Comparison of ENCODE assay signal across 30 cellular contexts in genomic region chr1:228450200-228450599, GRCh38. TPM values are rescaled to one million over a fixed set of nuclear protein-coding genes. Genes with fewer than 3 reads are reported as not detected.
DNase-seq lines count a peak whose midpoint lies in the region; ATAC-seq, FAIRE-seq and TF ChIP-seq lines count a peak whose summit lies in the region.
"Had no signal": no experiment of that assay in that cellular context is flagged by ENCODE, and none has a peak within 500 bp of the region (broad histone marks: within the 10 kb centered on the region; RNA-seq: fewer than 3 reads in every experiment).

No MANE protein-coding gene starts in this region.

- intact Hi-C loops in posterior vena cava (cut with DNase I): no loop called here

- TF ChIP-seq CTCF in H1 (IDR thresholded peaks at IDR 0.05; ENCODE audit: control extremely low read depth in 1 of 3, insufficient read depth in 1 of 3, low read depth in 1 of 3, low read length in 3 of 3): no peak

- H4K20me1 ChIP-seq in H1 (replicated peaks in 1 of 2; ENCODE audit: control insufficient read depth in 1 of 2, insufficient read depth in 2 of 2, low read length in 2 of 2): peaks cover 0 to 9% of the 10 kb centered on the region in 2 experiments
- H4K20me1 ChIP-seq: BLaER1 had no signal

- H2BK15ac ChIP-seq in H1 (ENCODE audit: low read length): 0 out of 2 replicates have a peak overlapping the region, but pooled peaks have one; percentile 46
- no peak overlapping the region for H2BK15ac ChIP-seq in neuronal stem cell (ENCODE audit: low read length)

- H4K91ac ChIP-seq in H1 (replicated peaks; ENCODE audit: insufficient read length, low read length) (no peak overlapping the region), neuronal stem cell (ENCODE audit: low read depth, low read length, poor library complexity) (no peak overlapping the region)

- CTCF ChIA-PET in H1 (lab: Charles Lee; ENCODE audit: partially characterized antibody): interaction anchor here (0.7 to 1.2 kb wide), 3 partner anchors 9 to 51 kb away, joined by 3 to 7 read pairs (median 3); no protein-coding TSS in a partner anchor

- H3K56ac ChIP-seq in H1 (replicated peaks; ENCODE audit: insufficient read length, low read depth, low read length): no peak overlapping the region

- H3K27ac ChIP-seq in H1 (ENCODE audit: low read depth, low read length) (no peak overlapping the region), neuronal stem cell (replicated peaks; ENCODE audit: low read length) (no peak overlapping the region)
- H3K27ac ChIP-seq: BLaER1 had no signal

- H3K9ac ChIP-seq in H1 (replicated peaks in 1 of 4; ENCODE audit: extremely low read depth in 1 of 4, low read depth in 3 of 4, low read length in 3 of 4) (no peak overlapping the region), neuronal stem cell (ENCODE audit: low read depth, low read length, poor library complexity) (no peak overlapping the region)
- H3K9ac ChIP-seq: BLaER1 had no signal

- TF ChIP-seq POLR2A in H1 (IDR thresholded peaks at IDR 0.05; ENCODE audit: control extremely low read depth in 1 of 2, low read depth in 2 of 2, low read length in 2 of 2): no peak

- H2BK120ac ChIP-seq in H1 (replicated peaks; ENCODE audit: low read depth, low read length) (no peak overlapping the region), neuronal stem cell (ENCODE audit: low read depth, low read length) (no peak overlapping the region)

- POLR2A ChIA-PET in H1 (lab: Charles Lee; ENCODE audit: partially characterized antibody): interaction anchor here (0.9 to 7.8 kb wide), 3 partner anchors 7 to 14 kb away, joined by 3 to 82 read pairs (median 24); a partner anchor contains a TSS

- H3K18ac ChIP-seq in H1 (ENCODE audit: extremely low read depth, low read length) (no peak overlapping the region), neuronal stem cell (ENCODE audit: low read length) (peak overlapping the region; percentile 32)

- WGBS in H1 (ENCODE audit: extremely low coverage in 1 of 2, insufficient coverage in 1 of 2, insufficient read length in 1 of 2, insufficient replicate concordance in 2 of 2, low coverage in 1 of 2, low lambda C conversion rate in 2 of 2, missing lambda C conversion rate in 1 of 2), 2 experiments: 90% methylated on average over 11 of the region's 11 CpGs; no CpG with 5 or more reads in 1 of the 2 experiments
- no CpG with 5 or more reads among the region's 11 CpGs for whole genome bisulfite sequencing in neuronal stem cell (ENCODE audit: extremely low coverage in 2 of 2, insufficient read length in 2 of 2, insufficient replicate concordance in 1 of 2), 2 donors

- H3K79me1 ChIP-seq in H1 (ENCODE audit: low read depth, low read length) (no peaks in the 10 kb centered on the region), neuronal stem cell (ENCODE audit: low read depth, low read length) (no peaks in the 10 kb centered on the region)

- H4K8ac ChIP-seq in H1 (ENCODE audit: extremely low read depth, insufficient read depth, low read length) (no peak overlapping the region), neuronal stem cell (ENCODE audit: low read depth, low read length) (no peak overlapping the region)

- H3K4me1 ChIP-seq in H1 (replicated peaks in 1 of 4; ENCODE audit: control insufficient read depth in 3 of 4, insufficient read depth in 4 of 4, low read length in 3 of 4) (peaks cover 0 to 9% (median 2%) of the 10 kb centered on the region in 4 experiments; a peak in 5 of 7 replicates), neuronal stem cell (ENCODE audit: control insufficient read depth in 2 of 2, insufficient read depth in 1 of 2, low read depth in 1 of 2, low read length in 2 of 2) (peaks cover 2 to 6% of the 10 kb centered on the region in 2 donors)
- H3K4me1 ChIP-seq: BLaER1 had no signal

- H2BK12ac ChIP-seq in H1 (ENCODE audit: low read depth, low read length) (no peak overlapping the region), neuronal stem cell (ENCODE audit: low read length) (peak overlapping the region; percentile 17)

- no peak for ATAC-seq in GM19324 (IDR thresholded peaks at IDR 0.05; ENCODE audit: low FRiP score, unreplicated experiment)

- H2AK5ac ChIP-seq in H1 (ENCODE audit: low read depth, low read length) (no peak overlapping the region), neuronal stem cell (ENCODE audit: low read depth, low read length) (peak overlapping the region; percentile 22)

- H3K4me2 ChIP-seq in H1 (ENCODE audit: insufficient read depth in 1 of 2, low read depth in 2 of 2, low read length in 2 of 2): no peak overlapping the region
- H3K4me2 ChIP-seq in neuronal stem cell (ENCODE audit: insufficient read depth, low read length, poor library complexity, severe bottlenecking): no peak overlapping the region
- H3K4me2 ChIP-seq: BLaER1 had no signal

- peaks cover 0 to 2% (median 0%) of the 10 kb centered on the region in 4 experiments; a peak in 1 of 8 replicates for H3K36me3 ChIP-seq in H1 (ENCODE audit: control insufficient read depth in 2 of 4, insufficient read depth in 4 of 4, low read length in 3 of 4)
- H3K36me3 ChIP-seq in neuronal stem cell (replicated peaks in 1 of 2; ENCODE audit: control insufficient read depth in 2 of 2, insufficient read depth in 2 of 2, low read length in 2 of 2): peaks cover 0 to 10% of the 10 kb centered on the region in 2 donors
- H3K36me3 ChIP-seq: BLaER1 had no signal

- H3K27me3 ChIP-seq in H1 (replicated peaks in 1 of 4; ENCODE audit: control insufficient read depth in 3 of 4, extremely low read depth in 1 of 4, insufficient read depth in 3 of 4, low read length in 3 of 4) (peaks cover 2 to 35% (median 21%) of the 10 kb centered on the region in 4 experiments), neuronal stem cell (ENCODE audit: control insufficient read depth in 3 of 3, insufficient read depth in 3 of 3, low read depth in 1 of 3, low read length in 3 of 3) (peaks cover 0 to 20% (median 0%) of the 10 kb centered on the region in 3 experiments)

- H3K79me2 ChIP-seq in H1 (ENCODE audit: control insufficient read depth in 1 of 2, insufficient read depth in 2 of 2, low read length in 2 of 2): 0 out of 4 replicates have a peak, but pooled peaks cover 0 to under 1% of the 10 kb centered on the region in 2 experiments

- peaks cover 8% of the 10 kb centered on the region for H3K23me2 ChIP-seq in H1 (ENCODE audit: low read depth, low read length)

- TF ChIP-seq RAD21 in H1 (IDR thresholded peaks at IDR 0.05 in 1 of 2, conservative IDR thresholded peaks at IDR 0.05 in 1 of 2; ENCODE audit: low read depth in 2 of 2, low read length in 2 of 2): no peak

- H2AFZ ChIP-seq in H1 (ENCODE audit: low read length) (no peak overlapping the region), neuronal stem cell (ENCODE audit: low read length) (no peak overlapping the region)

- no peak for DNase-seq in H1 (ENCODE audit: low read depth in 1 of 2, low spot score in 2 of 2)
- DNase-seq in neuronal stem cell (ENCODE audit: low spot score): no peak
- DNase-seq in posterior vena cava (ENCODE audit: low spot score): peak; percentile 67
- no peak for DNase-seq in NCI-H526 (lab: John Stamatoyannopoulos, UW)
- DNase-seq in hippocampal formation (lab: John Stamatoyannopoulos, UW): no peak
- no peak for DNase-seq in activated CD4-positive, alpha-beta T cell treated with anti-CD3 and anti-CD28 coated beads, Interleukin-2, amount 50 U/mL, for 1 hour
- DNase-seq: 8988T; ACHN; BE2C; C1 segment of cervical spinal cord; CD4-positive, alpha-beta memory T cell; CD4-positive, CD25-positive, alpha-beta regulatory T cell; CD8-positive, alpha-beta memory T cell; COR-L47; DMS 273 treated with DMSO at 0.1 percent for 48 hours; DMS153; DMS53; DMS79; DND-41; EL; GDM1 had no signal

- no peak for TF ChIP-seq EP300 in H1 (IDR thresholded peaks at IDR 0.05; ENCODE audit: borderline replicate concordance in 1 of 2, low read depth in 2 of 2, low read length in 2 of 2)

- no peak overlapping the region for H2BK5ac ChIP-seq in H1 (ENCODE audit: low read depth, low read length)
- H2BK5ac ChIP-seq in neuronal stem cell (ENCODE audit: low read length): no peak overlapping the region

- no peak overlapping the region for H2BK20ac ChIP-seq in H1 (ENCODE audit: low read length)

- H3K9me3 ChIP-seq in H1 (ENCODE audit: insufficient read depth in 2 of 2, low read depth in 1 of 2, low read length in 1 of 2): no peaks in the 10 kb centered on the region
- H3K9me3 ChIP-seq in neuronal stem cell (replicated peaks in 1 of 2; ENCODE audit: control insufficient read depth in 2 of 2, insufficient read depth in 1 of 2, low read depth in 1 of 2, low read length in 2 of 2): no peaks in the 10 kb centered on the region
- H3K9me3 ChIP-seq: BE2C had no signal

- FAIRE-seq in H1 (lab: Jason Lieb, UNC): no peak
- FAIRE-seq: A204.1, GM12878, GM12892, GM18507 had no signal

- H3K4me3 ChIP-seq in H1 (ENCODE audit: extremely low read depth in 1 of 4, insufficient read depth in 2 of 4, low read depth in 3 of 4, low read length in 4 of 4): no peak overlapping the region
- H3K4me3 ChIP-seq in neuronal stem cell (ENCODE audit: low read length in 2 of 2): no peak overlapping the region
- H3K4me3 ChIP-seq: BLaER1, GM12878 had no signal

- no peak overlapping the region for H3K23ac ChIP-seq in H1 (ENCODE audit: insufficient read length)
- H3K23ac ChIP-seq in neuronal stem cell (ENCODE audit: low read depth, low read length, poor library complexity): no peak overlapping the region

- H3K4ac ChIP-seq in H1 (replicated peaks; ENCODE audit: insufficient read length, low read depth, low read length) (no peak overlapping the region), neuronal stem cell (ENCODE audit: low read length) (no peak overlapping the region)

- no peak overlapping the region for H4K5ac ChIP-seq in H1 (ENCODE audit: insufficient read length, low read depth, low read length)

- H3K14ac ChIP-seq in H1 (ENCODE audit: insufficient read length) (no peak overlapping the region), neuronal stem cell (ENCODE audit: low read length) (peak overlapping the region; percentile 2)

RNA-seq across cellular contexts. Expression of gene TRIM17, which starts 33.5 kb away (rescaled TPM):
- 2.2 and 2.3 TPM in 2 replicates for total RNA-seq in H1 (2021; fragmentation: NEBNext Ultra II Directional; extraction: Animal tissue kit (Norgen Biotek cat#: 25700))
- polyA plus RNA-seq in H1 (2011; rRNA removed): 1.0 and 1.1 TPM in 2 replicates
- polyA plus RNA-seq in H1 (2011; cell fraction: cytosol; rRNA removed): 1.0 TPM
- polyA plus RNA-seq in H1 (2011; cell fraction: nucleus; rRNA removed): 5.9 TPM
- polyA plus RNA-seq in H1 (2012, experiment 1 of 2): 1.3 to 2.3 TPM (median 1.9 TPM) in 4 replicates
- 0.63 TPM for polyA plus RNA-seq in H1 (2012, experiment 2 of 2)
- 0.97 TPM for polyA plus RNA-seq in H1 (2013, experiment 1 of 2)
- 0.75 TPM for polyA plus RNA-seq in H1 (2013, experiment 2 of 2)
- 1.00 and 1.5 TPM in 2 replicates for polyA minus RNA-seq in H1 (2011; rRNA and poly(A)+ RNA removed)
- polyA minus RNA-seq in H1 (2011; cell fraction: cytosol; rRNA and poly(A)+ RNA removed): not detected
- polyA minus RNA-seq in H1 (2011; cell fraction: nucleus; rRNA and poly(A)+ RNA removed): 3.3 TPM
- 4.1 TPM for polyA plus RNA-seq in neuronal stem cell (2013, experiment 1 of 2)
- polyA plus RNA-seq in neuronal stem cell (2013, experiment 2 of 2): 3.7 TPM
- 1 to 10 TPM in 1 of 2 donors, under 1 TPM in 1; 0.38 to 1.9 TPM for total RNA-seq in posterior vena cava
- total RNA-seq: Daoy, G401, GM12878 had no signal
- polyA plus RNA-seq: CD14-positive monocyte had no signal

RNA-seq across cellular contexts. Expression of gene RNF187, which starts 37.0 kb away (rescaled TPM):
- 111 and 113 TPM in 2 replicates for total RNA-seq in H1 (2021; fragmentation: NEBNext Ultra II Directional; extraction: Animal tissue kit (Norgen Biotek cat#: 25700))
- polyA plus RNA-seq in H1 (2011; rRNA removed): 47.0 and 75.6 TPM in 2 replicates
- 50.1 TPM for polyA plus RNA-seq in H1 (2011; cell fraction: cytosol; rRNA removed)
- polyA plus RNA-seq in H1 (2011; cell fraction: nucleus; rRNA removed): 42.7 TPM
- 50.8 to 75.3 TPM (median 67.3 TPM) in 4 replicates for polyA plus RNA-seq in H1 (2012, experiment 1 of 2)
- 58.5 TPM for polyA plus RNA-seq in H1 (2012, experiment 2 of 2)
- 30.0 TPM for polyA plus RNA-seq in H1 (2013, experiment 1 of 2)
- 30.1 TPM for polyA plus RNA-seq in H1 (2013, experiment 2 of 2)
- polyA minus RNA-seq in H1 (2011; rRNA and poly(A)+ RNA removed): 25.9 and 34.8 TPM in 2 replicates
- polyA minus RNA-seq in H1 (2011; cell fraction: cytosol; rRNA and poly(A)+ RNA removed): 39.0 TPM
- 15.2 TPM for polyA minus RNA-seq in H1 (2011; cell fraction: nucleus; rRNA and poly(A)+ RNA removed)
- 35.9 TPM for polyA plus RNA-seq in neuronal stem cell (2013, experiment 1 of 2)
- 35.7 TPM for polyA plus RNA-seq in neuronal stem cell (2013, experiment 2 of 2)
- total RNA-seq in posterior vena cava: 10 to 100 TPM; 61.6 to 64.3 TPM

RNA-seq across cellular contexts. Expression of gene TRIM11, which starts 43.6 kb away (rescaled TPM):
- total RNA-seq in H1 (2021; fragmentation: NEBNext Ultra II Directional; extraction: Animal tissue kit (Norgen Biotek cat#: 25700)): 31.3 and 32.1 TPM in 2 replicates
- polyA plus RNA-seq in H1 (2011; rRNA removed): 11.1 and 19.6 TPM in 2 replicates
- 15.2 TPM for polyA plus RNA-seq in H1 (2011; cell fraction: cytosol; rRNA removed)
- 41.2 TPM for polyA plus RNA-seq in H1 (2011; cell fraction: nucleus; rRNA removed)
- polyA plus RNA-seq in H1 (2012, experiment 1 of 2): 20.6 to 26.0 TPM (median 22.5 TPM) in 4 replicates
- 18.9 TPM for polyA plus RNA-seq in H1 (2012, experiment 2 of 2)
- polyA plus RNA-seq in H1 (2013, experiment 1 of 2): 15.4 TPM
- 15.5 TPM for polyA plus RNA-seq in H1 (2013, experiment 2 of 2)
- polyA minus RNA-seq in H1 (2011; rRNA and poly(A)+ RNA removed): 18.6 and 18.8 TPM in 2 replicates
- polyA minus RNA-seq in H1 (2011; cell fraction: cytosol; rRNA and poly(A)+ RNA removed): 17.7 TPM
- 32.8 TPM for polyA minus RNA-seq in H1 (2011; cell fraction: nucleus; rRNA and poly(A)+ RNA removed)
- 13.5 TPM for polyA plus RNA-seq in neuronal stem cell (2013, experiment 1 of 2)
- polyA plus RNA-seq in neuronal stem cell (2013, experiment 2 of 2): 13.3 TPM
- 10 to 100 TPM; 12.7 to 13.3 TPM for total RNA-seq in posterior vena cava
